Comparison of ENCODE assay signal across 9 cellular contexts in genomic region chr18:74652392-74652988, GRCh38. TPM values are rescaled to one million over a fixed set of nuclear protein-coding genes. Genes with fewer than 3 reads are reported as not detected.
DNase-seq lines count a peak whose midpoint lies in the region; ATAC-seq and TF ChIP-seq lines count a peak whose summit lies in the region.
"Had no signal": no experiment of that assay in that cellular context is flagged by ENCODE, and none has a peak within 500 bp of the region (broad histone marks: within the 10 kb centered on the region; RNA-seq: fewer than 3 reads in every experiment).

No MANE protein-coding gene starts in this region.

- no peak overlapping the region for H3K4ac ChIP-seq in IMR-90 (ENCODE audit: low read depth, low read length)

- ATAC-seq in IMR-90 (ENCODE audit: low read depth) = peak; percentile 75
- no peak for ATAC-seq in activated T-helper 17 cell treated with anti-CD3 and anti-CD28 coated beads, Interleukin-2, amount 50 U/mL, for 72 hours (replicated peaks)

- no peak overlapping the region for H2BK120ac ChIP-seq in IMR-90 (ENCODE audit: low read depth, low read length)

- H2AK9ac ChIP-seq in IMR-90 (replicated peaks; ENCODE audit: low read depth, low read length, poor library complexity) = no peak overlapping the region

- H3K27ac ChIP-seq in 22Rv1 = no peak overlapping the region
- H3K27ac ChIP-seq in IMR-90 (ENCODE audit: insufficient read depth, low read length) = no peak overlapping the region
- no peak overlapping the region for H3K27ac ChIP-seq in OCI-LY7 (ENCODE audit: low read depth, low read length, poor library complexity, severe bottlenecking)
- H3K27ac ChIP-seq in ovary = no peak overlapping the region

- H3K27ac Mint-ChIP-seq in activated T-helper 17 cell treated with anti-CD3 and anti-CD28 coated beads, Interleukin-2, amount 50 U/mL, for 72 hours = no peak overlapping the region
- H3K27ac Mint-ChIP-seq: activated naive CD8-positive, alpha-beta T cell treated with anti-CD3 and anti-CD28 coated beads, Interleukin-2, amount 10 ng/mL, durations not matched to agents 7 days and 5 days had no signal

- H3K18ac ChIP-seq in IMR-90 (ENCODE audit: low read depth, low read length) = no peak overlapping the region

- no peak overlapping the region for H4K91ac ChIP-seq in IMR-90 (ENCODE audit: insufficient read depth, low read depth, low read length)

- no peaks in the 10 kb centered on the region for H3K9me3 Mint-ChIP-seq in activated T-helper 17 cell treated with anti-CD3 and anti-CD28 coated beads, Interleukin-2, amount 50 U/mL, for 72 hours
- H3K9me3 Mint-ChIP-seq: activated naive CD8-positive, alpha-beta T cell treated with anti-CD3 and anti-CD28 coated beads, Interleukin-2, amount 10 ng/mL, durations not matched to agents 7 days and 5 days had no signal

- peaks cover 0 to 8% of the 10 kb centered on the region in 2 experiments; a peak in 2 of 4 replicates for H3K79me1 ChIP-seq in IMR-90 (ENCODE audit: low read depth in 1 of 2, low read length in 2 of 2)

- H3K56ac ChIP-seq in IMR-90 (ENCODE audit: extremely low read depth, insufficient read depth, low read length) = no peak overlapping the region

- H2BK5ac ChIP-seq in IMR-90 (ENCODE audit: low read depth, low read length, poor library complexity, severe bottlenecking) = no peak overlapping the region

- H3K4me2 ChIP-seq in IMR-90 (ENCODE audit: low read depth, low read length) (no peak overlapping the region), OCI-LY7 (ENCODE audit: low read length) (no peak overlapping the region)

- H3K14ac ChIP-seq in IMR-90 (replicated peaks; ENCODE audit: low read depth, low read length) = no peak overlapping the region

- TF ChIP-seq EP300 in ovary (IDR thresholded peaks at IDR 0.05) = no peak

- CTCF ChIA-PET in IMR-90 (lab: Yijun Ruan, JAX) (no interaction called here), OCI-LY7 (lab: Charles Lee; ENCODE audit: unreplicated experiment) (no interaction called here)

- WGBS in IMR-90 (ENCODE audit: extremely low coverage in 2 of 2, insufficient read length in 1 of 2), 2 experiments = no CpG with 5 or more reads among the region's 4 CpGs
- 21 to 27% (median 26%) methylated on average over 4 of the region's 4 CpGs for WGBS in ovary, 3 donors

- H3K79me2 ChIP-seq in OCI-LY7 (ENCODE audit: insufficient read depth, low read depth, low read length) = no peaks in the 10 kb centered on the region

- H3K9me1 ChIP-seq in IMR-90 (ENCODE audit: insufficient read depth, low read length) = peaks cover 3% of the 10 kb centered on the region; the same call in 1 of the 2 replicates

- TF ChIP-seq RAD21 in IMR-90 (IDR thresholded peaks at IDR 0.05; ENCODE audit: low read length) = peak; percentile 77

- intact Hi-C loops in IMR-90 (cut with micrococcal nuclease) (loop anchor here (1.0 to 10.0 kb wide), 3 partner anchors 555 to 1075 kb away; no protein-coding TSS in a partner anchor), OCI-LY7 (cut with micrococcal nuclease; ENCODE audit: unreplicated experiment) (loop anchor here (5.0 to 10.0 kb wide), 2 partner anchors 312 to 825 kb away; no protein-coding TSS in a partner anchor), ovary (cut with DNase I) (loop anchor here in 2 of 4 donors (5.0 to 10.0 kb wide), 2 partner anchors 825 to 1612 kb away; no protein-coding TSS in a partner anchor)

- no peaks in the 10 kb centered on the region for H3K9me2 ChIP-seq in OCI-LY7 (ENCODE audit: insufficient read depth, low read length)

- no peak overlapping the region for H2AK5ac ChIP-seq in IMR-90 (ENCODE audit: low read depth, low read length)

- no TSS peak for BruUV-seq in IMR-90 (replicated peaks; lab: Mats Ljungman, UMichigan)
- no TSS peak for BruUV-seq in OCI-LY7 (replicated peaks; lab: Mats Ljungman, UMichigan)

- peak; percentile 76 for TF ChIP-seq CTCF in 22Rv1 (IDR thresholded peaks at IDR 0.05)
- TF ChIP-seq CTCF in GM12864 (IDR thresholded peaks at IDR 0.05; ENCODE audit: low read depth, low read length, missing control alignments) = peak; percentile 33
- peak; percentile 73 for TF ChIP-seq CTCF in IMR-90 (conservative IDR thresholded peaks at IDR 0.05; ENCODE audit: low read depth, low read length)
- TF ChIP-seq CTCF in OCI-LY7 (conservative IDR thresholded peaks at IDR 0.05; ENCODE audit: low read length) = peak; percentile 74
- TF ChIP-seq CTCF in ovary (IDR thresholded peaks at IDR 0.05) = peak in 2 of 3 donors; percentile 36 to 61

- no peak for DNase-seq in GM12864 (ENCODE audit: low read depth)
- peak; percentile 66 for DNase-seq in IMR-90
- peak; percentile 43 for DNase-seq in OCI-LY7 (ENCODE audit: low spot score)
- peak; percentile 26 for DNase-seq in epidermal melanocyte (ENCODE audit: insufficient read length, low spot score)
- DNase-seq in ovary = no peak
- DNase-seq in stimulated activated CD4-positive, alpha-beta T cell treated with anti-CD3 and anti-CD28 coated beads, Interleukin-4, amount 100 ng/mL, for 24 hours = no peak
- DNase-seq: activated naive CD8-positive, alpha-beta T cell treated with anti-CD3 and anti-CD28 coated beads, Interleukin-2, amount 10 ng/mL, durations not matched to agents 7 days and 5 days had no signal

- H4K5ac ChIP-seq in IMR-90 (ENCODE audit: low read depth, low read length) = no peak overlapping the region

- dilution Hi-C loops in IMR-90 (cut with HindIII; ENCODE audit: low sequenced_read_pairs, unreplicated experiment) = no loop called here

- H3K4me3 Mint-ChIP-seq in activated T-helper 17 cell treated with anti-CD3 and anti-CD28 coated beads, Interleukin-2, amount 50 U/mL, for 72 hours = no peak overlapping the region
- H3K4me3 Mint-ChIP-seq: activated naive CD8-positive, alpha-beta T cell treated with anti-CD3 and anti-CD28 coated beads, Interleukin-2, amount 10 ng/mL, durations not matched to agents 7 days and 5 days had no signal

- H3K9me3 ChIP-seq in IMR-90 (ENCODE audit: control insufficient read depth, insufficient read depth, low read length) (no peaks in the 10 kb centered on the region), OCI-LY7 (ENCODE audit: low read length) (no peaks in the 10 kb centered on the region), ovary (no peaks in the 10 kb centered on the region)

- H3K4me1 ChIP-seq in IMR-90 (ENCODE audit: control insufficient read depth, insufficient read depth, low read length) (peaks cover 6% of the 10 kb centered on the region), OCI-LY7 (ENCODE audit: insufficient read depth, low read length, poor library complexity, severe bottlenecking) (no peaks in the 10 kb centered on the region), ovary (ENCODE audit: insufficient read depth) (no peaks in the 10 kb centered on the region)

- TF ChIP-seq POLR2A in IMR-90 (IDR thresholded peaks at IDR 0.05; ENCODE audit: low read depth, low read length) (no peak), ovary (IDR thresholded peaks at IDR 0.05) (no peak)

- H3K36me3 ChIP-seq in IMR-90 (ENCODE audit: control insufficient read depth, insufficient read depth, low read length) (no peaks in the 10 kb centered on the region), OCI-LY7 (ENCODE audit: insufficient read depth, low read length) (no peaks in the 10 kb centered on the region), ovary (no peaks in the 10 kb centered on the region)

- in situ Hi-C loops in IMR-90 (cut with MboI; ENCODE audit: low sequenced_read_pairs) = loop anchor here (25.0 kb wide), 2 partner anchors 1085 to 1610 kb away; no protein-coding TSS in a partner anchor

- H3K27me3 ChIP-seq in IMR-90 (ENCODE audit: control insufficient read depth, insufficient read depth, low read length) (no peaks in the 10 kb centered on the region), ovary (no peaks in the 10 kb centered on the region)

- H3K23ac ChIP-seq in IMR-90 (ENCODE audit: low read depth, low read length) = no peak overlapping the region; the same call in 1 of the 2 replicates

- H4K20me1 ChIP-seq in IMR-90 (ENCODE audit: insufficient read depth, low read length) (no peaks in the 10 kb centered on the region), OCI-LY7 (ENCODE audit: insufficient read depth, low read length) (no peaks in the 10 kb centered on the region)

- H3K4me3 ChIP-seq in GM12864 (ENCODE audit: low read depth, low read length) (no peak overlapping the region), IMR-90 (ENCODE audit: insufficient read depth, low read depth, low read length) (no peak overlapping the region), OCI-LY7 (ENCODE audit: low read depth, low read length, poor library complexity, severe bottlenecking) (no peak overlapping the region), ovary (no peak overlapping the region)

- H4K8ac ChIP-seq in IMR-90 (ENCODE audit: low read depth in 2 of 2, low read length in 2 of 2) = no peak overlapping the region

- peak overlapping the region; percentile 25; the same call in 1 of the 2 replicates for H3K9ac ChIP-seq in IMR-90 (ENCODE audit: low read depth, low read length)

- H2BK20ac ChIP-seq in IMR-90 (ENCODE audit: low read depth, low read length) = no peak overlapping the region

- no peaks in the 10 kb centered on the region for H3K27me3 Mint-ChIP-seq in activated T-helper 17 cell treated with anti-CD3 and anti-CD28 coated beads, Interleukin-2, amount 50 U/mL, for 72 hours
- H3K27me3 Mint-ChIP-seq: activated naive CD8-positive, alpha-beta T cell treated with anti-CD3 and anti-CD28 coated beads, Interleukin-2, amount 10 ng/mL, durations not matched to agents 7 days and 5 days had no signal

- H3K4me1 Mint-ChIP-seq in activated T-helper 17 cell treated with anti-CD3 and anti-CD28 coated beads, Interleukin-2, amount 50 U/mL, for 72 hours = peaks cover 6% of the 10 kb centered on the region

- H2BK15ac ChIP-seq in IMR-90 (ENCODE audit: low read depth, low read length) = no peak overlapping the region

- H3K36me3 Mint-ChIP-seq in activated T-helper 17 cell treated with anti-CD3 and anti-CD28 coated beads, Interleukin-2, amount 50 U/mL, for 72 hours (ENCODE audit: low read depth) = peaks cover 15% of the 10 kb centered on the region
- H3K36me3 Mint-ChIP-seq: activated naive CD8-positive, alpha-beta T cell treated with anti-CD3 and anti-CD28 coated beads, Interleukin-2, amount 10 ng/mL, durations not matched to agents 7 days and 5 days had no signal

- POLR2A ChIA-PET in IMR-90 (lab: Charles Lee; ENCODE audit: unreplicated experiment) = no interaction called here
- POLR2A ChIA-PET in OCI-LY7 (lab: Charles Lee) = interaction anchor here (0.6 kb wide), 1 partner anchor 196 kb away, joined by 3 read pairs; no protein-coding TSS in a partner anchor

- no peak overlapping the region for H2AFZ ChIP-seq in IMR-90 (replicated peaks; ENCODE audit: low read length, poor library complexity)
- no peak overlapping the region for H2AFZ ChIP-seq in OCI-LY7 (ENCODE audit: low read length)

TF ChIP-seq in IMR-90, 13 proteins besides CTCF, POLR2A, EP300 and RAD21 (continues in another document):
- peak; percentile 63 for TF ChIP-seq SMC3 (IDR thresholded peaks at IDR 0.05; ENCODE audit: low read depth, low read length)

RNA-seq across cellular contexts. Expression of gene ZNF407, which starts 54.8 kb away (rescaled TPM):
- total RNA-seq in IMR-90 (2012; rRNA removed) (20.1 and 25.6 TPM in 2 replicates), OCI-LY7 (2022) (11.9 and 12.1 TPM in 2 replicates), ovary (10 to 100 TPM; 14.4 to 22.3 (median 19.7) TPM)
- polyA plus RNA-seq in IMR-90 (2012; rRNA removed) (2.8 and 3.1 TPM in 2 replicates), ovary (1 to 10 TPM; 5.3 to 5.9 TPM)
- 1.3 and 2.2 TPM in 2 replicates for polyA plus RNA-seq in IMR-90 (2012; cell fraction: cytosol; rRNA removed)
- 6.3 and 8.0 TPM in 2 replicates for polyA plus RNA-seq in IMR-90 (2012; cell fraction: nucleus; rRNA removed; ENCODE audit: low replicate concordance)
- 8.9 and 10.5 TPM in 2 replicates for total RNA-seq in OCI-LY7 (2014; rRNA removed; shearing (Covaris generic))
- 10 to 100 TPM; 17.9 to 22.5 TPM for total RNA-seq in activated T-helper 17 cell treated with anti-CD3 and anti-CD28 coated beads, Interleukin-2, amount 50 U/mL, for 72 hours

Comparison
In these comparisons a context has a peak if more than half of its experiments do, and no peak if none do; other contexts are left out.
1. DNase-seq: peak in IMR-90 (single experiment), OCI-LY7 (single experiment) and epidermal melanocyte (single experiment); none in GM12864 (single experiment), ovary (0 of 5) and stimulated activated CD4-positive, alpha-beta T cell treated with anti-CD3 and anti-CD28 coated beads, Interleukin-4, amount 100 ng/mL, for 24 hours (single experiment).
2. Peak in every context shown above with its lines, with median percentiles within 50 percentile points of each other: CTCF ChIP-seq.